22 cellular contexts compared by ENCODE assay signal in the genomic region with DNA sequence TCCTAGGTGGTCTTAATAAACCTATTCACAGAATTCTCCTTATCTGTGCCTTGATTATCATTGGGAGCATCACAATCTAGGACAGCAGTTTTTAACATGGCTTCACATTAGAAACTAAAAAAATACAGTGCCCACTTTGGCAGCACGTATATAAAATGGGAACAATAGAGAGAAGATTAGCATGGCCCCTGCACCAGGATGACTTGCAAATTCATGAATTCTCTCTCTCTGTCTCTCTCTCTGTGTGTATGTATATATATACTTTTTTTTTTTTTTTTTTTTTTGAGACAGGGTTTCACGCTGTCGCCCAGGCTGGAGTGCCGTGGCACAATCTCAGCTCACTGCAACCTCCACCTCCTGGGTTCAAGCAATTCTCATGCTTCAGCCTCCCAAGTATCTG. TPM values are rescaled to one million over a fixed set of nuclear protein-coding genes. Genes with fewer than 3 reads are reported as not detected.
DNase-seq lines count a peak whose midpoint lies in the region; ATAC-seq, FAIRE-seq and TF ChIP-seq lines count a peak whose summit lies in the region.
"Had no signal": no experiment of that assay in that cellular context is flagged by ENCODE, and none has a peak within 500 bp of the region (broad histone marks: within the 10 kb centered on the region; RNA-seq: fewer than 3 reads in every experiment).

No MANE protein-coding gene starts in this region.

- H3K4me2 ChIP-seq in GM23338: no peak overlapping the region
- no peak overlapping the region for H3K4me2 ChIP-seq in K562 (ENCODE audit: insufficient read depth, low read length)
- H3K4me2 ChIP-seq: A549; BLaER1 treated with 17β-estradiol and CSF1 and Interleukin-3, amounts not matched to agents 10 nM and 100 nM had no signal

- no peak for TF ChIP-seq CTCF in GM23338 (conservative IDR thresholded peaks at IDR 0.05; ENCODE audit: low read depth in 2 of 2)
- no peak for TF ChIP-seq CTCF in K562 (IDR thresholded peaks at IDR 0.05 in 2 of 3, conservative IDR thresholded peaks at IDR 0.05 in 1 of 3; ENCODE audit: insufficient read depth in 2 of 3, low read depth in 1 of 3, low read length in 3 of 3)

- no peak for TF ChIP-seq RAD21 in K562 (CRISPR knock-in tag; conservative IDR thresholded peaks at IDR 0.05 in 1 of 2, IDR thresholded peaks at IDR 0.05 in 1 of 2)

- peaks cover 21% of the 10 kb centered on the region for H3K36me3 Mint-ChIP-seq in activated CD4-positive, alpha-beta T cell treated with anti-CD3 and anti-CD28 coated beads, Interleukin-2, amount 10 ng/mL, durations not matched to agents 24 days and 14 days (ENCODE audit: low read depth)
- H3K36me3 Mint-ChIP-seq in GM23338 (ENCODE audit: low read depth): no peaks in the 10 kb centered on the region

- H3K27me3 ChIP-seq in GM23338 (ENCODE audit: insufficient read depth): no peaks in the 10 kb centered on the region
- no peaks in the 10 kb centered on the region for H3K27me3 ChIP-seq in K562 (ENCODE audit: control insufficient read depth in 2 of 2, insufficient read depth in 2 of 2, low read length in 2 of 2)
- H3K27me3 ChIP-seq: BLaER1 treated with 17β-estradiol and CSF1 and Interleukin-3, amounts not matched to agents 10 nM and 100 nM had no signal

- no peak overlapping the region for H3K4me3 Mint-ChIP-seq in activated CD4-positive, alpha-beta T cell treated with anti-CD3 and anti-CD28 coated beads, Interleukin-2, amount 10 ng/mL, durations not matched to agents 24 days and 14 days
- H3K4me3 Mint-ChIP-seq in GM23338: no peak overlapping the region
- H3K4me3 Mint-ChIP-seq: B cell; CD4-positive, alpha-beta T cell; CD8-positive, alpha-beta T cell had no signal

- no peaks in the 10 kb centered on the region for H3K9me2 ChIP-seq in GM23338 (ENCODE audit: insufficient read depth)

- TF ChIP-seq POLR2A in K562 (conservative IDR thresholded peaks at IDR 0.05): no peak

- H2AFZ ChIP-seq in GM23338 (no peak overlapping the region), K562 (ENCODE audit: low read depth, low read length) (no peak overlapping the region)

- ATAC-seq in GM23338: no peak
- ATAC-seq in K562: no peak
- no peak for ATAC-seq in GM21717 (IDR thresholded peaks at IDR 0.05; ENCODE audit: unreplicated experiment)
- ATAC-seq: A549; CD8-positive, alpha-beta T cell had no signal

- H3F3A ChIP-seq in GM23338 (replicated peaks; ENCODE audit: low read depth): no peaks in the 10 kb centered on the region

- H3K4me1 ChIP-seq in GM23338 (ENCODE audit: insufficient read depth) (no peaks in the 10 kb centered on the region), K562 (replicated peaks in 1 of 2; ENCODE audit: control insufficient read depth in 2 of 2, insufficient read depth in 2 of 2, low read length in 2 of 2) (peaks cover 0 to 3% of the 10 kb centered on the region in 2 experiments; a peak in 1 of 5 replicates)
- H3K4me1 ChIP-seq: A549, Caco-2 had no signal

- BruUV-seq in K562 (replicated peaks; lab: Mats Ljungman, UMichigan): no TSS peak

- H3K9ac ChIP-seq in K562 (ENCODE audit: insufficient read depth in 1 of 2, low read depth in 2 of 2, low read length in 2 of 2): no peak overlapping the region
- H3K9ac ChIP-seq: BLaER1 treated with 17β-estradiol and CSF1 and Interleukin-3, amounts not matched to agents 10 nM and 100 nM had no signal

- H3K9me3 Mint-ChIP-seq in activated CD4-positive, alpha-beta T cell treated with anti-CD3 and anti-CD28 coated beads, Interleukin-2, amount 10 ng/mL, durations not matched to agents 24 days and 14 days: no peaks in the 10 kb centered on the region
- H3K9me3 Mint-ChIP-seq in GM23338: no peaks in the 10 kb centered on the region
- H3K9me3 Mint-ChIP-seq: CD4-positive, alpha-beta T cell; CD8-positive, alpha-beta T cell had no signal

- no peaks in the 10 kb centered on the region for H3K4me1 Mint-ChIP-seq in activated CD4-positive, alpha-beta T cell treated with anti-CD3 and anti-CD28 coated beads, Interleukin-2, amount 10 ng/mL, durations not matched to agents 24 days and 14 days
- H3K4me1 Mint-ChIP-seq in GM23338: no peaks in the 10 kb centered on the region
- H3K4me1 Mint-ChIP-seq: B cell had no signal

- no peaks in the 10 kb centered on the region for H3K27me3 Mint-ChIP-seq in activated CD4-positive, alpha-beta T cell treated with anti-CD3 and anti-CD28 coated beads, Interleukin-2, amount 10 ng/mL, durations not matched to agents 24 days and 14 days
- H3K27me3 Mint-ChIP-seq in GM23338 (ENCODE audit: insufficient read depth, low read depth, poor library complexity): no peaks in the 10 kb centered on the region
- H3K27me3 Mint-ChIP-seq: B cell; CD4-positive, alpha-beta T cell had no signal

- in situ Hi-C loops in K562 (cut with MboI): no loop called here

- H3K9me1 ChIP-seq in K562 (ENCODE audit: control insufficient read depth, insufficient read depth, low read length): no peaks in the 10 kb centered on the region

- 0 out of 2 replicates have a peak, but pooled peaks cover 6% of the 10 kb centered on the region for H3K36me3 ChIP-seq in GM23338 (ENCODE audit: insufficient read depth)
- H3K36me3 ChIP-seq in K562 (ENCODE audit: control insufficient read depth, insufficient read depth, low read length): peaks cover 15% of the 10 kb centered on the region; the same call in 1 of the 3 replicates

- POLR2A ChIA-PET in K562 (lab: Yijun Ruan, JAX): interaction anchor here (1.2 kb wide), 1 partner anchor 17 kb away, joined by 3 read pairs; no protein-coding TSS in a partner anchor

- H4K20me1 ChIP-seq in GM23338 (replicated peaks; ENCODE audit: insufficient read depth) (no peaks in the 10 kb centered on the region), K562 (replicated peaks; ENCODE audit: control insufficient read depth, insufficient read depth, low read length) (no peaks in the 10 kb centered on the region)

- H3K27ac ChIP-seq in GM23338 (ENCODE audit: low read depth) (0 out of 2 replicates have a peak overlapping the region, but pooled peaks have one; percentile 75), K562 (ENCODE audit: extremely low read depth, low read depth, low read length) (no peak overlapping the region)
- H3K27ac ChIP-seq: 22Rv1; A549; BLaER1 treated with 17β-estradiol and CSF1 and Interleukin-3, amounts not matched to agents 10 nM and 100 nM; C4-2B had no signal

- H3K79me2 ChIP-seq in GM23338 (replicated peaks; ENCODE audit: insufficient read depth): no peaks in the 10 kb centered on the region
- no peaks in the 10 kb centered on the region for H3K79me2 ChIP-seq in K562 (ENCODE audit: control insufficient read depth, insufficient read depth, low read length)

- no peaks in the 10 kb centered on the region for H3K9me3 ChIP-seq in K562 (replicated peaks; ENCODE audit: control insufficient read depth, insufficient read depth, low read depth, low read length)
- H3K9me3 ChIP-seq: A549; BLaER1 treated with 17β-estradiol and CSF1 and Interleukin-3, amounts not matched to agents 10 nM and 100 nM; Caco-2 had no signal

- H3K27ac Mint-ChIP-seq in activated CD4-positive, alpha-beta T cell treated with anti-CD3 and anti-CD28 coated beads, Interleukin-2, amount 10 ng/mL, durations not matched to agents 24 days and 14 days: peak overlapping the region; percentile 43
- H3K27ac Mint-ChIP-seq in GM23338: no peak overlapping the region
- H3K27ac Mint-ChIP-seq: B cell; CD4-positive, alpha-beta T cell had no signal

- CTCF ChIA-PET in K562 (lab: Yijun Ruan, JAX; ENCODE audit: low intra/inter-chr PET ratio): no interaction called here

- H3K4me3 ChIP-seq in GM23338 (no peak overlapping the region), K562 (no peak overlapping the region)
- H3K4me3 ChIP-seq: A549; BLaER1 treated with 17β-estradiol and CSF1 and Interleukin-3, amounts not matched to agents 10 nM and 100 nM had no signal

- intact Hi-C loops in activated CD4-positive, alpha-beta T cell treated with anti-CD3 and anti-CD28 coated beads, Interleukin-2, amount 10 ng/mL, durations not matched to agents 24 days and 14 days (cut with micrococcal nuclease): no loop called here
- intact Hi-C loops in K562 (cut with micrococcal nuclease): no loop called here

- TF ChIP-seq EP300 in K562 (IDR thresholded peaks at IDR 0.05; ENCODE audit: low read length): no peak

- WGBS in K562 (ENCODE audit: insufficient coverage, low coverage, missing lambda C conversion rate): 86% methylated on average over 1 of the region's 4 CpGs

- DNase-seq in activated CD4-positive, alpha-beta T cell treated with anti-CD3 and anti-CD28 coated beads, Interleukin-2, amount 10 ng/mL, durations not matched to agents 24 days and 14 days: no peak
- DNase-seq in activated CD4-positive, alpha-beta T cell treated with anti-CD3 and anti-CD28 coated beads, Interleukin-2, amount 50 U/mL, for 1 hour: no peak
- DNase-seq in GM23338 (ENCODE audit: low spot score) (no peak), K562 (ENCODE audit: extremely low read depth in 1 of 4, low spot score in 3 of 4) (no peak), urothelium cell line (ENCODE audit: low spot score) (no peak)
- DNase-seq: AML-193; Caco-2; Calu3; CD4-positive, alpha-beta T cell; CD8-positive, alpha-beta T cell; DMS79 treated with DMSO at 0.1 percent for 48 hours; GF-D8 had no signal

- FAIRE-seq in K562 (lab: Jason Lieb, UNC): no peak
- no peak for FAIRE-seq in urothelium cell line (lab: Jason Lieb, UNC)
- FAIRE-seq: A549, D721Med, G401.6, GM12891 had no signal

RNA-seq across cellular contexts. Expression of a gene that starts 6.2 kb away (rescaled TPM):
- total RNA-seq in activated CD4-positive, alpha-beta T cell treated with anti-CD3 and anti-CD28 coated beads, Interleukin-2, amount 10 ng/mL, durations not matched to agents 24 days and 14 days: 80.3 TPM in 2 replicates
- 50.5 and 53.8 TPM in 2 replicates for total RNA-seq in GM23338 (2014; rRNA removed; shearing (Covaris generic))
- polyA plus RNA-seq in GM23338 (2016; fragmentation: Nextera tagmentation; extraction: Ambion mirVana): 13.4 and 13.6 TPM in 2 replicates
- 20.9 and 25.0 TPM in 2 replicates for total RNA-seq in K562 (2011; cell fraction: chromatin; rRNA removed; ENCODE audit: low replicate concordance)
- 24.2 and 25.8 TPM in 2 replicates for total RNA-seq in K562 (2011; cell fraction: nucleolus; rRNA removed)
- 22.5 and 26.0 TPM in 2 replicates for total RNA-seq in K562 (2011; cell fraction: nucleoplasm; rRNA removed)
- total RNA-seq in K562 (2014; rRNA removed): 70.7 and 79.1 TPM in 2 replicates
- 74.6 and 79.6 TPM in 2 replicates for total RNA-seq in K562 (2014; rRNA removed; fragmentation: Illumina TruSeq; extraction: Trizol)
- total RNA-seq in K562 (2015; rRNA removed; fragmentation: Illumina TruSeq; extraction: Trizol): 80.1 and 87.9 TPM in 2 replicates
- 66.7 and 75.3 TPM in 2 replicates for total RNA-seq in K562 (2021)
- 89.6 and 101 TPM in 2 replicates for polyA plus RNA-seq in K562 (2011; rRNA removed)
- polyA plus RNA-seq in K562 (2011; cell fraction: cytosol; rRNA removed): 74.3 and 80.9 TPM in 2 replicates
- 37.2 and 44.2 TPM in 2 replicates for polyA plus RNA-seq in K562 (2011; cell fraction: nucleus; rRNA removed)
- polyA plus RNA-seq in K562 (2012): 53.6 and 64.5 TPM in 2 replicates
- polyA plus RNA-seq in K562 (2014; fragmentation: Illumina TruSeq; extraction: Trizol): 107 and 132 TPM in 2 replicates
- polyA plus RNA-seq in K562 (2014; fragmentation: Nextera tagmentation; extraction: Ambion mirVana): 10 to 100 TPM; 16.2 to 20.2 TPM
- 83.0 and 89.5 TPM in 2 replicates for polyA plus RNA-seq in K562 (2014; rRNA removed)
- polyA minus RNA-seq in K562 (2011; rRNA and poly(A)+ RNA removed): 120 and 129 TPM in 2 replicates
- polyA minus RNA-seq in K562 (2011; cell fraction: cytosol; rRNA and poly(A)+ RNA removed): 48.7 and 53.1 TPM in 2 replicates
- 12.4 and 24.0 TPM in 2 replicates for polyA minus RNA-seq in K562 (2011; cell fraction: nucleus; rRNA and poly(A)+ RNA removed)

RNA-seq across cellular contexts. Expression of a gene that starts 47.9 kb away (rescaled TPM):
- total RNA-seq in activated CD4-positive, alpha-beta T cell treated with anti-CD3 and anti-CD28 coated beads, Interleukin-2, amount 10 ng/mL, durations not matched to agents 24 days and 14 days: 24.5 and 27.7 TPM in 2 replicates
- total RNA-seq in GM23338 (2014; rRNA removed; shearing (Covaris generic)): 19.3 and 32.4 TPM in 2 replicates
- polyA plus RNA-seq in GM23338 (2016; fragmentation: Nextera tagmentation; extraction: Ambion mirVana) (8.1 and 10.0 TPM in 2 replicates), K562 (2011; rRNA removed) (8.5 and 16.9 TPM in 2 replicates), K562 (2014; fragmentation: Illumina TruSeq; extraction: Trizol) (8.0 and 9.5 TPM in 2 replicates), K562 (2014; fragmentation: Nextera tagmentation; extraction: Ambion mirVana) (1 to 10 TPM; 2.3 to 3.4 TPM), K562 (2014; rRNA removed) (11.7 and 12.8 TPM in 2 replicates)
- 11.1 and 36.1 TPM in 2 replicates for total RNA-seq in K562 (2011; cell fraction: chromatin; rRNA removed; ENCODE audit: low replicate concordance)
- 23.2 and 25.5 TPM in 2 replicates for total RNA-seq in K562 (2011; cell fraction: nucleolus; rRNA removed)
- total RNA-seq in K562 (2011; cell fraction: nucleoplasm; rRNA removed): 18.8 and 19.5 TPM in 2 replicates
- total RNA-seq in K562 (2014; rRNA removed) (10.8 and 12.6 TPM in 2 replicates), K562 (2014; rRNA removed; fragmentation: Illumina TruSeq; extraction: Trizol) (4.2 and 6.8 TPM in 2 replicates), K562 (2015; rRNA removed; fragmentation: Illumina TruSeq; extraction: Trizol) (4.6 and 4.9 TPM in 2 replicates), K562 (2021) (12.7 TPM in 2 replicates)
- polyA plus RNA-seq in K562 (2011; cell fraction: cytosol; rRNA removed): 15.5 and 15.9 TPM in 2 replicates
- 23.2 and 24.7 TPM in 2 replicates for polyA plus RNA-seq in K562 (2011; cell fraction: nucleus; rRNA removed)
- polyA plus RNA-seq in K562 (2012): 8.4 and 16.6 TPM in 2 replicates
- polyA minus RNA-seq in K562 (2011; rRNA and poly(A)+ RNA removed): 7.9 and 9.4 TPM in 2 replicates
- 7.0 and 10.6 TPM in 2 replicates for polyA minus RNA-seq in K562 (2011; cell fraction: cytosol; rRNA and poly(A)+ RNA removed)
- polyA minus RNA-seq in K562 (2011; cell fraction: nucleus; rRNA and poly(A)+ RNA removed): 8.6 and 11.6 TPM in 2 replicates
- total RNA-seq: A172 had no signal

RNA-seq across cellular contexts. Expression of a gene that starts 51.4 kb away (rescaled TPM):
- 28.5 and 28.8 TPM in 2 replicates for total RNA-seq in activated CD4-positive, alpha-beta T cell treated with anti-CD3 and anti-CD28 coated beads, Interleukin-2, amount 10 ng/mL, durations not matched to agents 24 days and 14 days
- 9.0 and 13.7 TPM in 2 replicates for total RNA-seq in GM23338 (2014; rRNA removed; shearing (Covaris generic))
- 5.1 and 6.1 TPM in 2 replicates for polyA plus RNA-seq in GM23338 (2016; fragmentation: Nextera tagmentation; extraction: Ambion mirVana)
- 38.9 and 95.6 TPM in 2 replicates for total RNA-seq in K562 (2011; cell fraction: chromatin; rRNA removed; ENCODE audit: low replicate concordance)
- total RNA-seq in K562 (2011; cell fraction: nucleolus; rRNA removed): 20.0 and 21.6 TPM in 2 replicates
- 42.5 and 46.3 TPM in 2 replicates for total RNA-seq in K562 (2011; cell fraction: nucleoplasm; rRNA removed)
- total RNA-seq in K562 (2014; rRNA removed): 18.2 and 27.2 TPM in 2 replicates
- 27.1 and 31.5 TPM in 2 replicates for total RNA-seq in K562 (2014; rRNA removed; fragmentation: Illumina TruSeq; extraction: Trizol)
- total RNA-seq in K562 (2015; rRNA removed; fragmentation: Illumina TruSeq; extraction: Trizol): 24.7 and 25.7 TPM in 2 replicates
- total RNA-seq in K562 (2021): 23.1 and 23.8 TPM in 2 replicates
- 18.4 and 24.4 TPM in 2 replicates for polyA plus RNA-seq in K562 (2011; rRNA removed)
- 9.6 and 15.1 TPM in 2 replicates for polyA plus RNA-seq in K562 (2011; cell fraction: cytosol; rRNA removed)
- polyA plus RNA-seq in K562 (2011; cell fraction: nucleus; rRNA removed): 23.7 and 41.6 TPM in 2 replicates
- 14.9 and 21.8 TPM in 2 replicates for polyA plus RNA-seq in K562 (2012)
- 26.9 and 31.3 TPM in 2 replicates for polyA plus RNA-seq in K562 (2014; fragmentation: Illumina TruSeq; extraction: Trizol)
- polyA plus RNA-seq in K562 (2014; fragmentation: Nextera tagmentation; extraction: Ambion mirVana): 10 to 100 TPM; 23.1 to 27.4 TPM
- polyA plus RNA-seq in K562 (2014; rRNA removed): 16.9 and 18.6 TPM in 2 replicates
- polyA minus RNA-seq in K562 (2011; rRNA and poly(A)+ RNA removed): 20.1 and 32.5 TPM in 2 replicates
- 9.1 and 14.3 TPM in 2 replicates for polyA minus RNA-seq in K562 (2011; cell fraction: cytosol; rRNA and poly(A)+ RNA removed)
- polyA minus RNA-seq in K562 (2011; cell fraction: nucleus; rRNA and poly(A)+ RNA removed): 12.3 and 14.1 TPM in 2 replicates
